Comparison of ENCODE assay signal across 8 cellular contexts in genomic region chr4:9148611-9149409, GRCh38. TPM values are rescaled to one million over a fixed set of nuclear protein-coding genes. Genes with fewer than 3 reads are reported as not detected.
A peak's percentile ranks its signal among the peaks of the same experiment; 100 is the strongest.
DNase-seq lines count a peak whose midpoint lies in the region; ATAC-seq and TF ChIP-seq lines count a peak whose summit lies in the region.
"Not testable (repeated sequence)": the region's sequence is repeated elsewhere in the genome, so short reads cannot be mapped to it uniquely, and the experiment has no call there.
"Had no signal": no experiment of that assay in that cellular context is flagged by ENCODE, and none has a peak within 500 bp of the region (broad histone marks: within the 10 kb centered on the region; RNA-seq: fewer than 3 reads in every experiment).

No MANE protein-coding gene starts in this region.

- H3K27me3 Mint-ChIP-seq in T-helper 17 cell: not testable (repeated sequence)

- DNase-seq in ELR (ENCODE audit: low read depth) (peak; percentile 1), HT1080 (ENCODE audit: low read depth) (peak; percentile 48), NB4 (ENCODE audit: low read depth) (peak; percentile 36), brain microvascular endothelial cell (peak; percentile 18), fibroblast of mammary gland (ENCODE audit: low read depth) (peak; percentile 68), mesendoderm (peak; percentile 35)
- not testable (repeated sequence) for DNase-seq in T-helper 17 cell

- in situ Hi-C loops in brain microvascular endothelial cell (cut with HindIII; ENCODE audit: low pct_ligation_motif_present, low sequenced_read_pairs): not testable (repeated sequence)

- not testable (repeated sequence) for H3K27ac ChIP-seq in brain microvascular endothelial cell; mesendoderm (ENCODE audit: low read depth, low read length)

- H3K18ac ChIP-seq in mesendoderm (ENCODE audit: low read length): not testable (repeated sequence)

- H3K27ac Mint-ChIP-seq in T-helper 17 cell: peak overlapping the region; percentile 14

- not testable (repeated sequence) for H3K27me3 ChIP-seq in brain microvascular endothelial cell (replicated peaks); mesendoderm (ENCODE audit: insufficient read depth, low read length, poor library complexity)

- H3K9ac ChIP-seq in mesendoderm (ENCODE audit: low read length): not testable (repeated sequence)

- H3K79me1 ChIP-seq in mesendoderm (ENCODE audit: low read length): not testable (repeated sequence)

- not testable (repeated sequence) for H3K56ac ChIP-seq in mesendoderm (ENCODE audit: low read length)

- not testable (repeated sequence) for H2BK5ac ChIP-seq in mesendoderm (ENCODE audit: low read length)

- H3K4me1 ChIP-seq in mesendoderm (ENCODE audit: control insufficient read depth, low read depth, low read length): not testable (repeated sequence)

- H3K36me3 Mint-ChIP-seq in T-helper 17 cell (ENCODE audit: low read depth): not testable (repeated sequence)

- not testable (repeated sequence) for TF ChIP-seq CTCF in NB4 (IDR thresholded peaks at IDR 0.05; ENCODE audit: low read depth, low read length); brain microvascular endothelial cell (IDR thresholded peaks at IDR 0.05; ENCODE audit: low read depth, low read length, missing control alignments)
- peak; percentile 33 for TF ChIP-seq CTCF in fibroblast of mammary gland (conservative IDR thresholded peaks at IDR 0.05; ENCODE audit: control insufficient read depth, insufficient read depth, low read depth, low read length)

- H2BK120ac ChIP-seq in mesendoderm (ENCODE audit: low read depth, low read length): not testable (repeated sequence)

- H3K23ac ChIP-seq in mesendoderm (ENCODE audit: low read length): not testable (repeated sequence)

- not testable (repeated sequence) for H4K8ac ChIP-seq in mesendoderm (ENCODE audit: low read depth, low read length)

- TF ChIP-seq POLR2A in NB4 (IDR thresholded peaks at IDR 0.05; ENCODE audit: extremely low read depth, insufficient read length): not testable (repeated sequence)

- not testable (repeated sequence) for H3K4me3 Mint-ChIP-seq in T-helper 17 cell

- not testable (repeated sequence) for H2AK5ac ChIP-seq in mesendoderm (ENCODE audit: low read length)

- H3K4me2 ChIP-seq in mesendoderm (ENCODE audit: low read length): not testable (repeated sequence)

- not testable (repeated sequence) for H3K36me3 ChIP-seq in brain microvascular endothelial cell (replicated peaks); mesendoderm (ENCODE audit: control insufficient read depth, insufficient read depth, low read length)

- H4K5ac ChIP-seq in mesendoderm (ENCODE audit: low read length): not testable (repeated sequence)

- not testable (repeated sequence) for H3K4ac ChIP-seq in mesendoderm (ENCODE audit: low read depth, low read length)

- not testable (repeated sequence) for H3K4me1 Mint-ChIP-seq in T-helper 17 cell

- H3K4me3 ChIP-seq in NB4 (ENCODE audit: low read depth, low read length); brain microvascular endothelial cell (ENCODE audit: low read depth, low read length); fibroblast of mammary gland (ENCODE audit: control insufficient read depth, low read depth, low read length); mesendoderm (ENCODE audit: low read length): not testable (repeated sequence)

- not testable (repeated sequence) for H3K79me2 ChIP-seq in mesendoderm (ENCODE audit: control insufficient read depth, insufficient read depth, low read length)

- H2BK15ac ChIP-seq in mesendoderm (replicated peaks; ENCODE audit: low read depth): not testable (repeated sequence)

- not testable (repeated sequence) for H3K9me3 ChIP-seq in T-helper 17 cell (ENCODE audit: control insufficient read depth, low read length, poor library complexity, severe bottlenecking)

- ATAC-seq in T-helper 17 cell: not testable (repeated sequence)

- no CpG with 5 or more reads among the region's 7 CpGs for WGBS in mesendoderm (ENCODE audit: extremely low coverage, insufficient coverage, low lambda C conversion rate)

RNA-seq across cellular contexts. Expression of gene FAM90A26, which starts 21.4 kb away (rescaled TPM):
- total RNA-seq in HT1080 (2014; rRNA removed; shearing (Covaris generic)): not detected in 2 replicates
- polyA plus RNA-seq in HT1080 (2015; cell fraction: cytosol; rRNA removed): not detected in 2 replicates
- not detected in 2 replicates for polyA plus RNA-seq in HT1080 (2015; cell fraction: nucleus; rRNA removed)
- not detected for total RNA-seq in T-helper 17 cell
- polyA plus RNA-seq in mesendoderm (2013, experiment 1 of 2): not detected
- not detected for polyA plus RNA-seq in mesendoderm (2013, experiment 2 of 2)
- polyA plus RNA-seq: CD14-positive monocyte had no signal
